Comparison of ENCODE assay signal across 1 cellular context in genomic region chr5:60473654-60474053, GRCh38.
TF ChIP-seq lines count a peak whose summit lies in the region.

No MANE protein-coding gene starts in this region.

TF ChIP-seq in HepG2, 621 proteins besides CTCF, POLR2A, EP300 and RAD21 (continued from another document and continues in another):
- no peak for TF ChIP-seq PRDM15 (CRISPR knock-in tag; IDR thresholded peaks at IDR 0.05)
- TF ChIP-seq ATF5 (CRISPR knock-in tag; IDR thresholded peaks at IDR 0.05; ENCODE audit: low read depth) = no peak
- no peak for TF ChIP-seq ZBTB14 (CRISPR knock-in tag; IDR thresholded peaks at IDR 0.05)
- TF ChIP-seq ZBTB10 (CRISPR knock-in tag; IDR thresholded peaks at IDR 0.05; ENCODE audit: borderline replicate concordance) = no peak
- no peak for TF ChIP-seq ZNF800 (CRISPR knock-in tag; IDR thresholded peaks at IDR 0.05)
- no peak for TF ChIP-seq ZNF720 (CRISPR knock-in tag; IDR thresholded peaks at IDR 0.05)
- TF ChIP-seq ZNF7 (CRISPR knock-in tag; IDR thresholded peaks at IDR 0.05) = no peak
- no peak for TF ChIP-seq ZNF274 (CRISPR knock-in tag; IDR thresholded peaks at IDR 0.05)
- peak; percentile 56; the same call in 1 of the 2 replicates for TF ChIP-seq ZNF609 (CRISPR knock-in tag; IDR thresholded peaks at IDR 0.05; ENCODE audit: borderline replicate concordance)
- TF ChIP-seq ZFP82 (CRISPR knock-in tag; IDR thresholded peaks at IDR 0.05; ENCODE audit: borderline replicate concordance) = no peak
- TF ChIP-seq PREB (CRISPR knock-in tag; IDR thresholded peaks at IDR 0.05) = no peak
- no peak for TF ChIP-seq NCOA1 (CRISPR knock-in tag; IDR thresholded peaks at IDR 0.05)
- no peak for TF ChIP-seq CEBPZ (IDR thresholded peaks at IDR 0.05; ENCODE audit: low read length)
- peak; percentile 33 for TF ChIP-seq YY1 (IDR thresholded peaks at IDR 0.05; ENCODE audit: insufficient read depth, insufficient replicate concordance, low read depth, low read length)
- no peak for TF ChIP-seq ZNF550 (CRISPR knock-in tag; IDR thresholded peaks at IDR 0.05; ENCODE audit: borderline replicate concordance)
- no peak for TF ChIP-seq ZNF205 (CRISPR knock-in tag; IDR thresholded peaks at IDR 0.05)
- TF ChIP-seq NFKBIZ (CRISPR knock-in tag; IDR thresholded peaks at IDR 0.05) = no peak
- TF ChIP-seq ZNF678 (CRISPR knock-in tag; IDR thresholded peaks at IDR 0.05) = no peak
- TF ChIP-seq ZNF615 (CRISPR knock-in tag; IDR thresholded peaks at IDR 0.05; ENCODE audit: borderline replicate concordance) = no peak
- TF ChIP-seq MTF1 (CRISPR knock-in tag; IDR thresholded peaks at IDR 0.05) = no peak
- TF ChIP-seq ATF3 (CRISPR knock-in tag; IDR thresholded peaks at IDR 0.05) = no peak
- no peak for TF ChIP-seq ZNF547 (CRISPR knock-in tag; IDR thresholded peaks at IDR 0.05)
- TF ChIP-seq TFE3 (CRISPR knock-in tag; IDR thresholded peaks at IDR 0.05) = no peak
- no peak for TF ChIP-seq ZNF484 (CRISPR knock-in tag; IDR thresholded peaks at IDR 0.05; ENCODE audit: borderline replicate concordance, low read depth)
- TF ChIP-seq ZNF256 (CRISPR knock-in tag; conservative IDR thresholded peaks at IDR 0.05) = no peak
- TF ChIP-seq HOXA7 (CRISPR knock-in tag; IDR thresholded peaks at IDR 0.05) = no peak
- no peak for TF ChIP-seq ZFP1 (CRISPR knock-in tag; IDR thresholded peaks at IDR 0.05)
- TF ChIP-seq ZBTB21 (CRISPR knock-in tag; IDR thresholded peaks at IDR 0.05) = no peak
- no peak for TF ChIP-seq CBX2 (IDR thresholded peaks at IDR 0.05; ENCODE audit: low read depth, low read length)
- no peak for TF ChIP-seq CBX2 (CRISPR knock-in tag; IDR thresholded peaks at IDR 0.05; ENCODE audit: low read depth)
- TF ChIP-seq ZNF224 (CRISPR knock-in tag; IDR thresholded peaks at IDR 0.05) = no peak
- no peak for TF ChIP-seq MTA3 (CRISPR knock-in tag; IDR thresholded peaks at IDR 0.05)
- no peak for TF ChIP-seq ZNF674 (CRISPR knock-in tag; IDR thresholded peaks at IDR 0.05; ENCODE audit: low read depth)
- no peak for TF ChIP-seq ZNF20 (CRISPR knock-in tag; IDR thresholded peaks at IDR 0.05)
- no peak for TF ChIP-seq SP1 (IDR thresholded peaks at IDR 0.05)
- 0 out of 2 replicates have a peak, but pooled peaks have one; percentile 25 for TF ChIP-seq SP1 (CRISPR knock-in tag; IDR thresholded peaks at IDR 0.05)
